In the genomic region with DNA sequence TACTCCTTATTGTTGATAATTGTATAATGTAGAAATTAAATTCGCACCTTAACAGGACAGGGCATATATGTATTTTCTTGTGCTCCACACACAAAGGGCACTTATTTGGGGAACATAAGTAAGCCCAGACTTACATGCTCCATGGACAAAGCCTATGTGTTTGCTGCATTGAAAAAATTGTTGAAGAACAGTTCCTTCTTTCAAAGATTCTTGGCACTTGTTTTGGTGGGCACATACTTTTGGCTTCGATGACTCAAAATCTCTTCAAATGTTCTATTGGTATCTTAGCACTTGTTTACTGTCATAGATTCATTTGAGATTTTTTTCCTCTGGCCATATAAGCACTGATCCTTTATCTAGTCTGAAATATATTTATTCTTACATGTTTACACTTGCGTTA, we compare ENCODE assay signal across 14 cellular contexts. TPM values are rescaled to one million over a fixed set of nuclear protein-coding genes. Genes with fewer than 3 reads are reported as not detected.
DNase-seq lines count a peak whose midpoint lies in the region; ATAC-seq and TF ChIP-seq lines count a peak whose summit lies in the region.
"Had no signal": no experiment of that assay in that cellular context is flagged by ENCODE, and none has a peak within 500 bp of the region (broad histone marks: within the 10 kb centered on the region; RNA-seq: fewer than 3 reads in every experiment).

No MANE protein-coding gene starts in this region.

- CTCF ChIA-PET in naive thymus-derived CD4-positive, alpha-beta T cell (lab: Charles Lee) = no interaction called here

- H3K9me3 ChIP-seq in naive thymus-derived CD4-positive, alpha-beta T cell (ENCODE audit: control insufficient read depth in 2 of 3, low read length in 3 of 3) = no peaks in the 10 kb centered on the region
- H3K9me3 ChIP-seq: ovary, thyroid gland had no signal

- peak overlapping the region; percentile 78 for H3K4me3 ChIP-seq in LNCaP clone FGC (ENCODE audit: low read depth, low read length)
- no peak overlapping the region for H3K4me3 ChIP-seq in astrocyte of the spinal cord (ENCODE audit: low read depth, low read length)
- no peak overlapping the region for H3K4me3 ChIP-seq in naive thymus-derived CD4-positive, alpha-beta T cell (ENCODE audit: low read length)
- H3K4me3 ChIP-seq: ovary had no signal

- H3K27me3 Mint-ChIP-seq in naive thymus-derived CD4-positive, alpha-beta T cell = peaks cover 0 to 23% (median 0%) of the 10 kb centered on the region in 5 donors
- no peaks in the 10 kb centered on the region for H3K27me3 Mint-ChIP-seq in activated T-cell treated with anti-CD3 and anti-CD28 coated beads, Interleukin-2, amount 50 U/mL, for 24 hours

- DNase-seq in Ammon's horn (ENCODE audit: low spot score) (peak; percentile 79), LNCaP clone FGC (ENCODE audit: low read depth) (no peak), astrocyte of the spinal cord (ENCODE audit: low read depth, low spot score) (peak; percentile 44), kidney glomerular epithelial cell (lab: John Stamatoyannopoulos, UW) (no peak)
- no peak for DNase-seq in naive thymus-derived CD4-positive, alpha-beta T cell
- no peak for DNase-seq in activated T-cell treated with anti-CD3 and anti-CD28 coated beads, Interleukin-2, amount 50 U/mL, for 24 hours
- no peak for DNase-seq in activated CD4-positive, alpha-beta T cell treated with anti-CD3 and anti-CD28 coated beads, Interleukin-2, amount 50 U/mL, for 48 hours
- DNase-seq: DMS79, mesendoderm, NCI-H2107, ovary, thyroid gland had no signal

- H3K4me1 Mint-ChIP-seq in naive thymus-derived CD4-positive, alpha-beta T cell = peaks cover 32 to 50% (median 40%) of the 10 kb centered on the region in 7 donors
- H3K4me1 Mint-ChIP-seq in activated T-cell treated with anti-CD3 and anti-CD28 coated beads, Interleukin-2, amount 50 U/mL, for 24 hours (ENCODE audit: low read depth) = peaks cover 43% of the 10 kb centered on the region

- POLR2A ChIA-PET in naive thymus-derived CD4-positive, alpha-beta T cell (lab: Charles Lee) = interaction anchor here (1.2 to 2.9 kb wide), 2 partner anchors 213 to 298 kb away, joined by 3 to 10 read pairs; no protein-coding TSS in a partner anchor

- H3K36me3 Mint-ChIP-seq in naive thymus-derived CD4-positive, alpha-beta T cell = peaks cover 0 to 10% (median 7%) of the 10 kb centered on the region in 5 donors
- H3K36me3 Mint-ChIP-seq in activated T-cell treated with anti-CD3 and anti-CD28 coated beads, Interleukin-2, amount 50 U/mL, for 24 hours (ENCODE audit: low read depth) = peaks cover 9% of the 10 kb centered on the region

- TF ChIP-seq CTCF in LNCaP clone FGC (IDR thresholded peaks at IDR 0.05; ENCODE audit: control insufficient read depth, extremely low read depth, insufficient read depth) (no peak), astrocyte of the spinal cord (IDR thresholded peaks at IDR 0.05; ENCODE audit: low read depth, low read length) (no peak)

- H3K36me3 ChIP-seq in naive thymus-derived CD4-positive, alpha-beta T cell (ENCODE audit: control insufficient read depth in 2 of 3, insufficient read depth in 3 of 3, low read length in 3 of 3) = peaks cover 0 to 5% (median 0%) of the 10 kb centered on the region in 3 experiments
- H3K36me3 ChIP-seq: ovary, thyroid gland had no signal

- no peak for ATAC-seq in naive thymus-derived CD4-positive, alpha-beta T cell
- no peak for ATAC-seq in HG02759 (IDR thresholded peaks at IDR 0.05; ENCODE audit: unreplicated experiment)
- ATAC-seq: K562 had no signal

- H3K9me3 Mint-ChIP-seq in naive thymus-derived CD4-positive, alpha-beta T cell = peaks cover 0 to 11% (median 2%) of the 10 kb centered on the region in 11 donors
- H3K9me3 Mint-ChIP-seq in activated T-cell treated with anti-CD3 and anti-CD28 coated beads, Interleukin-2, amount 50 U/mL, for 24 hours = peaks cover 5% of the 10 kb centered on the region

- intact Hi-C loops in naive thymus-derived CD4-positive, alpha-beta T cell (cut with micrococcal nuclease) = loop anchor here (2.0 to 10.0 kb wide), 11 partner anchors 133 to 947 kb away; a partner anchor contains a TSS

- peak overlapping the region in 1 of 10 donors; percentile 14 for H3K4me3 Mint-ChIP-seq in naive thymus-derived CD4-positive, alpha-beta T cell
- no peak overlapping the region for H3K4me3 Mint-ChIP-seq in activated T-cell treated with anti-CD3 and anti-CD28 coated beads, Interleukin-2, amount 50 U/mL, for 24 hours

- peaks cover 16 to 24% of the 10 kb centered on the region in 2 donors for H3K4me1 ChIP-seq in naive thymus-derived CD4-positive, alpha-beta T cell (ENCODE audit: control insufficient read depth in 2 of 2, insufficient read depth in 2 of 2, low read length in 2 of 2)

- no peaks in the 10 kb centered on the region for H3K27me3 ChIP-seq in naive thymus-derived CD4-positive, alpha-beta T cell (ENCODE audit: control insufficient read depth in 2 of 2, insufficient read depth in 2 of 2, low read length in 2 of 2)
- H3K27me3 ChIP-seq: ovary, thyroid gland had no signal

- H3K27ac ChIP-seq in naive thymus-derived CD4-positive, alpha-beta T cell (ENCODE audit: low read depth, low read length) = peak overlapping the region; percentile 78
- H3K27ac ChIP-seq: ovary had no signal

- peak overlapping the region in 5 of 9 donors; percentile 14 to 89 (median 41) for H3K27ac Mint-ChIP-seq in naive thymus-derived CD4-positive, alpha-beta T cell
- no peak overlapping the region for H3K27ac Mint-ChIP-seq in activated T-cell treated with anti-CD3 and anti-CD28 coated beads, Interleukin-2, amount 50 U/mL, for 24 hours

- in situ Hi-C loops in astrocyte of the spinal cord (cut with HindIII; ENCODE audit: low sequenced_read_pairs) = no loop called here

RNA-seq across cellular contexts. Expression of a gene that starts 1.4 kb away (rescaled TPM):
- total RNA-seq in naive thymus-derived CD4-positive, alpha-beta T cell = 10 to 100 TPM; 30.0 to 47.5 (median 35.1) TPM
- polyA plus RNA-seq in naive thymus-derived CD4-positive, alpha-beta T cell = 10 to 100 TPM; 15.4 to 26.8 TPM

RNA-seq across cellular contexts. Expression of a gene that starts 26.1 kb away (rescaled TPM):
- total RNA-seq in naive thymus-derived CD4-positive, alpha-beta T cell = 1 to 10 TPM; 1.4 to 4.2 (median 2.2) TPM
- 1 to 10 TPM; 3.8 to 4.1 TPM for polyA plus RNA-seq in naive thymus-derived CD4-positive, alpha-beta T cell

Comparison
In these comparisons a context has a peak if more than half of its experiments do, and no peak if none do; other contexts are left out.
1. DNase-seq: peak in Ammon's horn (single experiment) and astrocyte of the spinal cord (single experiment); none in LNCaP clone FGC (single experiment), naive thymus-derived CD4-positive, alpha-beta T cell (0 of 9), activated T-cell treated with anti-CD3 and anti-CD28 coated beads, Interleukin-2, amount 50 U/mL, for 24 hours (single experiment), activated CD4-positive, alpha-beta T cell treated with anti-CD3 and anti-CD28 coated beads, Interleukin-2, amount 50 U/mL, for 48 hours (0 of 2) and kidney glomerular epithelial cell (single experiment).